31 cellular contexts compared by ENCODE assay signal in genomic region chr2:197604117-197604516, GRCh38.
DNase-seq lines count a peak whose midpoint lies in the region; ATAC-seq, FAIRE-seq and TF ChIP-seq lines count a peak whose summit lies in the region.
"Had no signal": no experiment of that assay in that cellular context is flagged by ENCODE, and none has a peak within 500 bp of the region (broad histone marks: within the 10 kb centered on the region; RNA-seq: fewer than 3 reads in every experiment).

No MANE protein-coding gene starts in this region.

- in situ Hi-C loops in GM12878 (cut with MboI) = no loop called here

- POLR2A ChIA-PET in GM12878 (lab: Charles Lee) = no interaction called here

- no peak for TF ChIP-seq CTCF in GM12878 (IDR thresholded peaks at IDR 0.05 in 2 of 3, conservative IDR thresholded peaks at IDR 0.05 in 1 of 3; ENCODE audit: control insufficient read depth in 2 of 3, extremely low read depth in 1 of 3, insufficient read depth in 1 of 3, low read depth in 3 of 3, low read length in 3 of 3)
- no peak for TF ChIP-seq CTCF in suprapubic skin (IDR thresholded peaks at IDR 0.05)

- H3K4me3 Mint-ChIP-seq in stimulated activated effector memory CD8-positive, alpha-beta T cell treated with anti-CD3 and anti-CD28 coated beads, Interleukin-12 subunit alpha, Interleukin-12 subunit beta, amount 100 ng/mL, for 72 hours = no peak overlapping the region
- H3K4me3 Mint-ChIP-seq: activated CD4-positive, alpha-beta T cell treated with anti-CD3 and anti-CD28 coated beads, Interleukin-2, amount 10 ng/mL, durations not matched to agents 7 days and 5 days; activated naive CD8-positive, alpha-beta T cell treated with anti-CD3 and anti-CD28 coated beads, Interleukin-2, amount 10 ng/mL, durations not matched to agents 7 days and 5 days; activated T-cell treated with anti-CD3 and anti-CD28 coated beads, Interleukin-2, amount 50 U/mL, for 24 hours; dendritic cell treated with granulocyte-macrophage colony-stimulating factor and Interleukin-4, amounts not matched to agents 40 ng/mL and 50 ng/mL, for 4 days; stimulated activated naive CD8-positive, alpha-beta T cell treated with anti-CD3 and anti-CD28 coated beads, Interleukin-15, amount 100 ng/mL, for 72 hours had no signal

- no peak overlapping the region for H3K27ac ChIP-seq in GM12878 (ENCODE audit: control insufficient read depth, insufficient read depth)
- H3K27ac ChIP-seq in suprapubic skin = no peak overlapping the region
- H3K27ac ChIP-seq: ascending aorta, C4-2B, tibial artery, WERI-Rb-1 had no signal

- no peak overlapping the region for H2AFZ ChIP-seq in GM12878 (ENCODE audit: control insufficient read depth, low read depth, low read length)

- peak; percentile 25 for ATAC-seq in HG02642 (IDR thresholded peaks at IDR 0.05; ENCODE audit: poor library complexity, unreplicated experiment)
- ATAC-seq in GM12878 = peak; percentile 50
- peak; percentile 73 for ATAC-seq in stimulated activated effector memory CD8-positive, alpha-beta T cell treated with anti-CD3 and anti-CD28 coated beads, Interleukin-12 subunit alpha, Interleukin-12 subunit beta, amount 100 ng/mL, for 72 hours
- no peak for ATAC-seq in GM21381 (IDR thresholded peaks at IDR 0.05; ENCODE audit: unreplicated experiment)
- no peak for ATAC-seq in HG03439 (IDR thresholded peaks at IDR 0.05; ENCODE audit: unreplicated experiment)
- ATAC-seq: left lobe of liver; Panc1; sciatic nerve; stimulated activated naive CD8-positive, alpha-beta T cell treated with anti-CD3 and anti-CD28 coated beads, Interleukin-15, amount 100 ng/mL, for 72 hours had no signal

- TF ChIP-seq RAD21 in GM12878 (IDR thresholded peaks at IDR 0.05; ENCODE audit: insufficient read depth, low read depth, low read length) = no peak

- H3K9me3 ChIP-seq in GM12878 (replicated peaks; ENCODE audit: control insufficient read depth, insufficient read depth, low read length) (peaks cover 6% of the 10 kb centered on the region; the same call in 2 of the 3 replicates), suprapubic skin (no peaks in the 10 kb centered on the region)
- H3K9me3 ChIP-seq: ascending aorta, tibial artery had no signal

- FAIRE-seq in GM19239 (lab: Jason Lieb, UNC) (peak; percentile 61), GM12878 (lab: Jason Lieb, UNC) (no peak)
- FAIRE-seq: endometrium had no signal

- TF ChIP-seq POLR2A in GM12878 (IDR thresholded peaks at IDR 0.05; ENCODE audit: low read depth, low read length) (no peak), suprapubic skin (IDR thresholded peaks at IDR 0.05) (no peak)

- no peak overlapping the region for H3K27ac Mint-ChIP-seq in stimulated activated effector memory CD8-positive, alpha-beta T cell treated with anti-CD3 and anti-CD28 coated beads, Interleukin-12 subunit alpha, Interleukin-12 subunit beta, amount 100 ng/mL, for 72 hours
- H3K27ac Mint-ChIP-seq: activated CD4-positive, alpha-beta T cell treated with anti-CD3 and anti-CD28 coated beads, Interleukin-2, amount 10 ng/mL, durations not matched to agents 7 days and 5 days; activated naive CD8-positive, alpha-beta T cell treated with anti-CD3 and anti-CD28 coated beads, Interleukin-2, amount 10 ng/mL, durations not matched to agents 7 days and 5 days; activated T-cell treated with anti-CD3 and anti-CD28 coated beads, Interleukin-2, amount 50 U/mL, for 24 hours; dendritic cell treated with granulocyte-macrophage colony-stimulating factor and Interleukin-4, amounts not matched to agents 40 ng/mL and 50 ng/mL, for 4 days; progenitor cell of endocrine pancreas; stimulated activated naive CD8-positive, alpha-beta T cell treated with anti-CD3 and anti-CD28 coated beads, Interleukin-15, amount 100 ng/mL, for 72 hours had no signal

- H3K36me3 Mint-ChIP-seq in stimulated activated effector memory CD8-positive, alpha-beta T cell treated with anti-CD3 and anti-CD28 coated beads, Interleukin-12 subunit alpha, Interleukin-12 subunit beta, amount 100 ng/mL, for 72 hours = no peaks in the 10 kb centered on the region

- intact Hi-C loops in GM12878 (cut with micrococcal nuclease; ENCODE audit: unreplicated experiment) = loop anchor here (5.0 kb wide), 2 partner anchors 103 to 107 kb away; partner anchors contain the start of genes HSPD1 and MARS2

- H3K27me3 ChIP-seq in GM12878 (replicated peaks in 1 of 2; ENCODE audit: control insufficient read depth in 2 of 2, insufficient read depth in 2 of 2, low read length in 1 of 2) = no peaks in the 10 kb centered on the region
- no peaks in the 10 kb centered on the region for H3K27me3 ChIP-seq in suprapubic skin
- H3K27me3 ChIP-seq: ascending aorta, tibial artery had no signal

- RAD21 ChIA-PET in GM12878 (lab: Charles Lee; ENCODE audit: unreplicated experiment) = interaction anchor here (1.1 kb wide), 1 partner anchor 104 kb away, joined by 4 read pairs; the partner anchor contains the start of gene HSPD1

- H3K4me3 ChIP-seq in GM12878 (no peak overlapping the region), suprapubic skin (no peak overlapping the region)
- H3K4me3 ChIP-seq: ascending aorta, tibial artery had no signal

- no peak overlapping the region for H3K4me2 ChIP-seq in GM12878 (ENCODE audit: control insufficient read depth, insufficient read depth)

- peaks cover 12% of the 10 kb centered on the region for H3K4me1 Mint-ChIP-seq in stimulated activated effector memory CD8-positive, alpha-beta T cell treated with anti-CD3 and anti-CD28 coated beads, Interleukin-12 subunit alpha, Interleukin-12 subunit beta, amount 100 ng/mL, for 72 hours

- no TSS peak for BruUV-seq in GM12878 (replicated peaks; lab: Mats Ljungman, UMichigan)

- no peaks in the 10 kb centered on the region for H3K9me3 Mint-ChIP-seq in stimulated activated effector memory CD8-positive, alpha-beta T cell treated with anti-CD3 and anti-CD28 coated beads, Interleukin-12 subunit alpha, Interleukin-12 subunit beta, amount 100 ng/mL, for 72 hours
- H3K9me3 Mint-ChIP-seq: activated CD4-positive, alpha-beta T cell treated with anti-CD3 and anti-CD28 coated beads, Interleukin-2, amount 10 ng/mL, durations not matched to agents 7 days and 5 days; activated T-cell treated with anti-CD3 and anti-CD28 coated beads, Interleukin-2, amount 50 U/mL, for 24 hours; dendritic cell treated with granulocyte-macrophage colony-stimulating factor and Interleukin-4, amounts not matched to agents 40 ng/mL and 50 ng/mL, for 4 days; stimulated activated naive CD8-positive, alpha-beta T cell treated with anti-CD3 and anti-CD28 coated beads, Interleukin-15, amount 100 ng/mL, for 72 hours had no signal

- SMC1A ChIA-PET in GM12878 (lab: Charles Lee; ENCODE audit: uncharacterized antibody, unreplicated experiment) = no interaction called here

- DNase-seq in GM19239 (ENCODE audit: insufficient read length, low spot score) = no peak
- DNase-seq in GM12878 (ENCODE audit: low read depth, low spot score) = no peak
- no peak for DNase-seq in stimulated activated effector memory CD8-positive, alpha-beta T cell treated with anti-CD3 and anti-CD28 coated beads, Interleukin-12 subunit alpha, Interleukin-12 subunit beta, amount 100 ng/mL, for 72 hours (ENCODE audit: low spot score in 2 of 2)
- DNase-seq in suprapubic skin (ENCODE audit: low spot score in 2 of 2) = no peak
- no peak for DNase-seq in NCI-H1105 treated with DMSO at 0.1 percent for 48 hours (lab: John Stamatoyannopoulos, UW)
- DNase-seq: activated CD4-positive, alpha-beta T cell treated with anti-CD3 and anti-CD28 coated beads, Interleukin-2, amount 10 ng/mL, durations not matched to agents 7 days and 5 days; activated gamma-delta T cell; activated naive CD8-positive, alpha-beta T cell treated with anti-CD3 and anti-CD28 coated beads, Interleukin-2, amount 10 ng/mL, durations not matched to agents 7 days and 5 days; activated T-cell treated with anti-CD3 and anti-CD28 coated beads, Interleukin-2, amount 50 U/mL, for 24 hours; HCEC 1CT; mesenchymal stem cell; NCI-H2029; NCI-H2227 treated with DMSO at 0.1 percent for 48 hours; NCI-H526 treated with DMSO at 0.1 percent for 48 hours; SHP77 treated with DMSO at 0.1 percent for 48 hours; stimulated activated naive CD8-positive, alpha-beta T cell treated with anti-CD3 and anti-CD28 coated beads, Interleukin-15, amount 100 ng/mL, for 72 hours; SW 1271; T-helper 9 cell; tibial artery; WERI-Rb-1 had no signal

- no peak for TF ChIP-seq EP300 in GM12878 (IDR thresholded peaks at IDR 0.05; ENCODE audit: borderline replicate concordance in 1 of 2, control insufficient read depth in 1 of 2, low read depth in 2 of 2, low read length in 2 of 2)
- TF ChIP-seq EP300 in suprapubic skin (IDR thresholded peaks at IDR 0.05) = no peak

- CTCF ChIA-PET in GM12878 (lab: Yijun Ruan, JAX) = no interaction called here

- no peaks in the 10 kb centered on the region for H4K20me1 ChIP-seq in GM12878 (ENCODE audit: control insufficient read depth, insufficient read depth)

- no peaks in the 10 kb centered on the region for H3K79me2 ChIP-seq in GM12878 (ENCODE audit: control insufficient read depth, insufficient read depth, low read length)

- no peak overlapping the region for H3K9ac ChIP-seq in GM12878 (ENCODE audit: control insufficient read depth, insufficient read depth, low read length)

- H3K36me3 ChIP-seq in GM12878 (ENCODE audit: control insufficient read depth in 2 of 2, insufficient read depth in 2 of 2, low read length in 1 of 2) = no peaks in the 10 kb centered on the region
- no peaks in the 10 kb centered on the region for H3K36me3 ChIP-seq in suprapubic skin
- H3K36me3 ChIP-seq: ascending aorta, tibial artery, WERI-Rb-1 had no signal

- H3K4me1 ChIP-seq in GM12878 (ENCODE audit: control insufficient read depth, insufficient read depth, low read length) (peaks cover 15% of the 10 kb centered on the region), suprapubic skin (peaks cover 5% of the 10 kb centered on the region)
- H3K4me1 ChIP-seq: ascending aorta, tibial artery had no signal

- WGBS in GM12878 (ENCODE audit: insufficient coverage, insufficient replicate concordance, low lambda C conversion rate, missing lambda C conversion rate) = 39% methylated on average over 1 of the region's 1 CpG
- 76% methylated on average over 1 of the region's 1 CpG for WGBS in suprapubic skin

TF ChIP-seq in GM12878, 131 proteins besides CTCF, POLR2A, EP300 and RAD21 (continues in another document):
- no peak for TF ChIP-seq ZSCAN29 (IDR thresholded peaks at IDR 0.05)
- no peak for TF ChIP-seq ATF2 (IDR thresholded peaks at IDR 0.05; ENCODE audit: low read length)

Comparison
In these comparisons a context has a peak if more than half of its experiments do, and no peak if none do; other contexts are left out.
1. ATAC-seq: peak in HG02642 (single experiment), GM12878 (single experiment) and stimulated activated effector memory CD8-positive, alpha-beta T cell treated with anti-CD3 and anti-CD28 coated beads, Interleukin-12 subunit alpha, Interleukin-12 subunit beta, amount 100 ng/mL, for 72 hours (single experiment); none in GM21381 (single experiment) and HG03439 (single experiment).